19 cellular contexts compared by ENCODE assay signal in the genomic region with DNA sequence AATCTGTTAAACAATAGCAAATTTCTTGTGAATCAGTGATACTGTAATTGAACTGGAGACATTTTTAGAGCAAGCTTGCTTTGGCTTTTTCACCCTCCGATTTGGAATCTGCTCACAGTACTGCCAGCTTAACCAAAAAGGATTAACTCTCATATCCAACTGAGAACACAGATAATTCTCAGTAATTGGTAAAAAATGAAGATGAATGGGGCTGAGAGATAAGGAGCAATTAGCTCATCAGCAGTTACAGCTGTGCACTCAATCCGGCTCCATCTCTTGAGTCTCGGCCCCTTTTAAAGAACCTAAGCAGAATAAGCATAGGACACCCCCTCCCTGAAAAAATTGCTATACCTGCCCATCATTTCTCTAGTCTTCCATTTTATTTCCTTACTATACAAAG.
DNase-seq lines count a peak whose midpoint lies in the region; ATAC-seq and TF ChIP-seq lines count a peak whose summit lies in the region.
"Had no signal": no experiment of that assay in that cellular context is flagged by ENCODE, and none has a peak within 500 bp of the region (broad histone marks: within the 10 kb centered on the region; RNA-seq: fewer than 3 reads in every experiment).

No MANE protein-coding gene starts in this region.

- no peak overlapping the region for H2BK5ac ChIP-seq in mesenchymal stem cell (ENCODE audit: low read depth, low read length, poor library complexity, severe bottlenecking)

- TF ChIP-seq CTCF in VCaP (conservative IDR thresholded peaks at IDR 0.05) (no peak), esophagus muscularis mucosa (IDR thresholded peaks at IDR 0.05) (no peak)

- DNase-seq in CMK (ENCODE audit: low read depth) (peak; percentile 38), NCI-H146 treated with DMSO at 0.1 percent for 48 hours (lab: John Stamatoyannopoulos, UW; ENCODE audit: unreplicated experiment) (peak; percentile 99), mesenchymal stem cell (peak; percentile 44), KBM-7 (no peak), esophagus muscularis mucosa (ENCODE audit: extremely low spot score) (no peak), NCI-H345 treated with DMSO at 0.1 percent for 48 hours (lab: John Stamatoyannopoulos, UW; ENCODE audit: unreplicated experiment) (no peak)
- DNase-seq: activated B cell treated with CpG ODN at 0.5 μM for 24 hours; activated CD8-positive, alpha-beta memory T cell treated with anti-CD3 and anti-CD28 coated beads for 24 hours; activated naive CD8-positive, alpha-beta T cell treated with anti-CD3 and anti-CD28 coated beads, Interleukin-2, amount 10 ng/mL, durations not matched to agents 7 days and 5 days; EL; left colon; NCI-H2029; RPMI8226 had no signal

- H3K36me3 ChIP-seq in mesenchymal stem cell (ENCODE audit: control insufficient read depth in 1 of 2, insufficient read depth in 2 of 2, low read depth in 1 of 2, low read length in 2 of 2) = no peaks in the 10 kb centered on the region
- H3K36me3 ChIP-seq in esophagus muscularis mucosa = no peaks in the 10 kb centered on the region
- H3K36me3 ChIP-seq: cardiac muscle cell, thoracic aorta had no signal

- H3K9ac ChIP-seq in mesenchymal stem cell (ENCODE audit: low read length) = no peak overlapping the region
- H3K9ac ChIP-seq: parathyroid adenoma had no signal

- peak overlapping the region; percentile 26; the same call in 1 of the 2 replicates for H3K27ac ChIP-seq in VCaP
- H3K27ac ChIP-seq in mesenchymal stem cell (ENCODE audit: low read length, poor library complexity, severe bottlenecking) = no peak overlapping the region
- no peak overlapping the region for H3K27ac ChIP-seq in esophagus muscularis mucosa (replicated peaks in 1 of 4)
- H3K27ac ChIP-seq: cardiac muscle cell, parathyroid adenoma, thoracic aorta had no signal

- no peak overlapping the region for H2BK15ac ChIP-seq in mesenchymal stem cell (ENCODE audit: low read depth, poor library complexity, severe bottlenecking)

- H4K91ac ChIP-seq in mesenchymal stem cell (ENCODE audit: low read length) = no peak overlapping the region

- H3K27me3 ChIP-seq in mesenchymal stem cell (ENCODE audit: control insufficient read depth in 1 of 2, insufficient read depth in 1 of 2, low read length in 2 of 2) (no peaks in the 10 kb centered on the region), esophagus muscularis mucosa (no peaks in the 10 kb centered on the region)
- H3K27me3 ChIP-seq: cardiac muscle cell had no signal

- 13% methylated on average over 2 of the region's 3 CpGs for WGBS in mesenchymal stem cell
- WGBS in esophagus muscularis mucosa = 76% methylated on average over 3 of the region's 3 CpGs

- H3K9me3 ChIP-seq in mesenchymal stem cell (ENCODE audit: control insufficient read depth, low read length) (no peaks in the 10 kb centered on the region), esophagus muscularis mucosa (no peaks in the 10 kb centered on the region)
- H3K9me3 ChIP-seq: thoracic aorta had no signal

- H3K4me1 ChIP-seq in mesenchymal stem cell (ENCODE audit: control insufficient read depth, insufficient read depth, low read depth, low read length) (no peaks in the 10 kb centered on the region), esophagus muscularis mucosa (no peaks in the 10 kb centered on the region)

- in situ Hi-C loops in KBM-7 (cut with MboI; ENCODE audit: low pct_unique_long_range_greater_than_20kb, low sequenced_read_pairs) = no loop called here

- H2BK12ac ChIP-seq in mesenchymal stem cell (ENCODE audit: low read length in 2 of 2) = no peak overlapping the region

- H3K14ac ChIP-seq in mesenchymal stem cell (ENCODE audit: low read length in 2 of 2) = no peak overlapping the region

- no peak overlapping the region for H4K8ac ChIP-seq in mesenchymal stem cell (ENCODE audit: low read length)

- no peak overlapping the region for H3K18ac ChIP-seq in mesenchymal stem cell (ENCODE audit: low read depth in 1 of 2, low read length in 2 of 2)

- no peak for TF ChIP-seq EP300 in esophagus muscularis mucosa (IDR thresholded peaks at IDR 0.05)

- H3K4me3 ChIP-seq in mesenchymal stem cell (ENCODE audit: insufficient read depth in 1 of 2, low read depth in 1 of 2, low read length in 2 of 2) (no peak overlapping the region), esophagus muscularis mucosa (no peak overlapping the region)
- H3K4me3 ChIP-seq: cardiac muscle cell, skin epidermis, thoracic aorta had no signal

- H3K4me2 ChIP-seq in mesenchymal stem cell (ENCODE audit: low read length, poor library complexity, severe bottlenecking) = no peak overlapping the region

- H3K79me1 ChIP-seq in mesenchymal stem cell (replicated peaks; ENCODE audit: low read length, poor library complexity, severe bottlenecking) = no peaks in the 10 kb centered on the region

- H2AFZ ChIP-seq in mesenchymal stem cell (ENCODE audit: low read depth, low read length) = no peak overlapping the region
- H2AFZ ChIP-seq: parathyroid adenoma had no signal

- TF ChIP-seq POLR2A in esophagus muscularis mucosa (IDR thresholded peaks at IDR 0.05; ENCODE audit: low read depth) = no peak

- H2AK5ac ChIP-seq in mesenchymal stem cell (ENCODE audit: low read length, severe bottlenecking) = no peak overlapping the region

- no peak overlapping the region for H3K4ac ChIP-seq in mesenchymal stem cell (ENCODE audit: low read depth in 1 of 2, low read length in 2 of 2)

- intact Hi-C loops in esophagus muscularis mucosa (cut with DNase I) = no loop called here

- ATAC-seq in HG02885 (IDR thresholded peaks at IDR 0.05; ENCODE audit: poor library complexity, unreplicated experiment) = no peak
- ATAC-seq: left colon had no signal

- H3K23ac ChIP-seq in mesenchymal stem cell (ENCODE audit: low read length in 2 of 2) = no peak overlapping the region

- H2BK120ac ChIP-seq in mesenchymal stem cell (ENCODE audit: low read depth, low read length) = peak overlapping the region; percentile 21

Comparison
In these comparisons a context has a peak if more than half of its experiments do, and no peak if none do; other contexts are left out.
1. DNase-seq: peak in CMK (single experiment), NCI-H146 treated with DMSO at 0.1 percent for 48 hours (single experiment) and mesenchymal stem cell (single experiment); none in KBM-7 (single experiment), esophagus muscularis mucosa (single experiment) and NCI-H345 treated with DMSO at 0.1 percent for 48 hours (single experiment).